Comparison of ENCODE assay signal across 8 cellular contexts in genomic region chr4:40515398-40516293, GRCh38.
DNase-seq lines count a peak whose midpoint lies in the region; ATAC-seq, FAIRE-seq and TF ChIP-seq lines count a peak whose summit lies in the region.

No MANE protein-coding gene starts in this region.

- intact Hi-C loops in GM12878 (cut with micrococcal nuclease; ENCODE audit: unreplicated experiment) (loop anchor here (5.0 kb wide), 1 partner anchor 62 kb away; no protein-coding TSS in a partner anchor), vagina (cut with DNase I) (no loop called here)

- no peak overlapping the region for H2AFZ ChIP-seq in GM12878 (ENCODE audit: control insufficient read depth, low read depth, low read length)
- no peak overlapping the region for H2AFZ ChIP-seq in neural progenitor cell (replicated peaks)

- H3K36me3 ChIP-seq in GM12878 (ENCODE audit: control insufficient read depth in 2 of 2, insufficient read depth in 2 of 2, low read length in 1 of 2) (peaks cover 1 to 4% of the 10 kb centered on the region in 2 experiments; a peak in 3 of 4 replicates), neural progenitor cell (no peaks in the 10 kb centered on the region), vagina (no peaks in the 10 kb centered on the region)

- POLR2A ChIA-PET in GM12878 (lab: Charles Lee) = interaction anchor here (0.6 to 3.2 kb wide), 12 partner anchors 9 to 170 kb away, joined by 3 to 17 read pairs (median 4); partner anchors contain the start of gene RBM47

- WGBS in GM12878 (ENCODE audit: insufficient coverage, insufficient replicate concordance, low lambda C conversion rate, missing lambda C conversion rate) = 23% methylated on average over 10 of the region's 15 CpGs

- RAD21 ChIA-PET in GM12878 (lab: Charles Lee; ENCODE audit: unreplicated experiment) = interaction anchor here (0.7 to 2.4 kb wide), 18 partner anchors 13 to 203 kb away, joined by 3 to 16 read pairs (median 3); no protein-coding TSS in a partner anchor

- H4K20me1 ChIP-seq in GM12878 (ENCODE audit: control insufficient read depth, insufficient read depth) = no peaks in the 10 kb centered on the region
- no peaks in the 10 kb centered on the region for H4K20me1 ChIP-seq in neural progenitor cell (ENCODE audit: low read depth)

- peak overlapping the region; percentile 47; the same call in 1 of the 2 replicates for H3K4me3 ChIP-seq in GM12878
- H3K4me3 ChIP-seq in neural progenitor cell = no peak overlapping the region
- peak overlapping the region in 1 of 2 donors; percentile 2 for H3K4me3 ChIP-seq in vagina

- no peaks in the 10 kb centered on the region for H3K9me3 ChIP-seq in GM12878 (replicated peaks; ENCODE audit: control insufficient read depth, insufficient read depth, low read length)
- H3K9me3 ChIP-seq in neural progenitor cell (ENCODE audit: low read depth) = no peaks in the 10 kb centered on the region
- H3K9me3 ChIP-seq in vagina = no peaks in the 10 kb centered on the region

- TF ChIP-seq POLR2A in GM12878 (IDR thresholded peaks at IDR 0.05; ENCODE audit: low read depth, low read length) (no peak), vagina (IDR thresholded peaks at IDR 0.05) (no peak)

- no peaks in the 10 kb centered on the region for H3K27me3 ChIP-seq in GM12878 (replicated peaks in 1 of 2; ENCODE audit: control insufficient read depth in 2 of 2, insufficient read depth in 2 of 2, low read length in 1 of 2)
- H3K27me3 ChIP-seq in neural progenitor cell = no peaks in the 10 kb centered on the region
- no peaks in the 10 kb centered on the region for H3K27me3 ChIP-seq in vagina

- H3K4me1 Mint-ChIP-seq in neural progenitor cell (peaks cover 11% of the 10 kb centered on the region), glutamatergic neuron (ENCODE audit: low read depth, unreplicated experiment) (peaks cover 2% of the 10 kb centered on the region)

- CTCF ChIA-PET in GM12878 (lab: Yijun Ruan, JAX) = interaction anchor here (1.2 to 2.2 kb wide), 5 partner anchors 9 to 204 kb away, joined by 3 to 12 read pairs (median 4); no protein-coding TSS in a partner anchor

- DNase-seq in HPDE6-E6E7 (ENCODE audit: extremely low spot score) (peak; percentile 21), GM12878 (ENCODE audit: low read depth, low spot score) (peak; percentile 95), neural progenitor cell (ENCODE audit: low spot score) (peak; percentile 11), vagina (ENCODE audit: extremely low spot score in 2 of 2) (no peak), glutamatergic neuron (no peak), SIG-M5 (lab: John Stamatoyannopoulos, UW) (no peak)

- peak; percentile 92 for FAIRE-seq in GM12878 (lab: Jason Lieb, UNC)

- TF ChIP-seq RAD21 in GM12878 (IDR thresholded peaks at IDR 0.05; ENCODE audit: insufficient read depth, low read depth, low read length) = no peak

- TF ChIP-seq EP300 in GM12878 (IDR thresholded peaks at IDR 0.05; ENCODE audit: borderline replicate concordance in 1 of 2, control insufficient read depth in 1 of 2, low read depth in 2 of 2, low read length in 2 of 2) = peak in 1 of 2 experiments; percentile 55; a peak in 1 of 4 replicates

- H3K9ac ChIP-seq in GM12878 (ENCODE audit: control insufficient read depth, insufficient read depth, low read length) = peak overlapping the region; percentile 24; the same call in 1 of the 2 replicates
- no peak overlapping the region for H3K9ac ChIP-seq in neural progenitor cell

- TF ChIP-seq CTCF in GM12878 (IDR thresholded peaks at IDR 0.05 in 2 of 3, conservative IDR thresholded peaks at IDR 0.05 in 1 of 3; ENCODE audit: control insufficient read depth in 2 of 3, extremely low read depth in 1 of 3, insufficient read depth in 1 of 3, low read depth in 3 of 3, low read length in 3 of 3) (no peak), neural progenitor cell (IDR thresholded peaks at IDR 0.05) (no peak), vagina (IDR thresholded peaks at IDR 0.05) (no peak), glutamatergic neuron (IDR thresholded peaks at IDR 0.05; ENCODE audit: partially characterized antibody, unreplicated experiment) (no peak)

- H3K27ac Mint-ChIP-seq in neural progenitor cell = no peak overlapping the region
- H3K27ac Mint-ChIP-seq in glutamatergic neuron (ENCODE audit: unreplicated experiment) = no peak overlapping the region

- H3K4me3 Mint-ChIP-seq in neural progenitor cell (no peak overlapping the region), glutamatergic neuron (ENCODE audit: unreplicated experiment) (no peak overlapping the region)

- H3F3A ChIP-seq in neural progenitor cell (ENCODE audit: low read depth) = no peaks in the 10 kb centered on the region

- peak; percentile 90 for ATAC-seq in GM18502 (IDR thresholded peaks at IDR 0.05; ENCODE audit: poor library complexity, unreplicated experiment)
- ATAC-seq in GM21528 (IDR thresholded peaks at IDR 0.05; ENCODE audit: low FRiP score, unreplicated experiment) = peak; percentile 84
- peak; percentile 87 for ATAC-seq in GM12878

- H3K27ac ChIP-seq in GM12878 (ENCODE audit: control insufficient read depth, insufficient read depth) = peak overlapping the region; percentile 88
- H3K27ac ChIP-seq in neural progenitor cell = no peak overlapping the region
- no peak overlapping the region for H3K27ac ChIP-seq in vagina

- no peaks in the 10 kb centered on the region for H3K36me3 Mint-ChIP-seq in neural progenitor cell
- H3K36me3 Mint-ChIP-seq in glutamatergic neuron (ENCODE audit: unreplicated experiment) = no peaks in the 10 kb centered on the region

- H3K4me2 ChIP-seq in GM12878 (ENCODE audit: control insufficient read depth, insufficient read depth) = peak overlapping the region; percentile 86
- no peak overlapping the region for H3K4me2 ChIP-seq in neural progenitor cell

- H3K9me3 Mint-ChIP-seq in neural progenitor cell = no peaks in the 10 kb centered on the region
- H3K9me3 Mint-ChIP-seq in glutamatergic neuron (ENCODE audit: unreplicated experiment) = no peaks in the 10 kb centered on the region

- no peaks in the 10 kb centered on the region for H3K27me3 Mint-ChIP-seq in neural progenitor cell (ENCODE audit: insufficient read depth, low read depth)
- peaks cover 1% of the 10 kb centered on the region for H3K27me3 Mint-ChIP-seq in glutamatergic neuron (ENCODE audit: unreplicated experiment)

- no TSS peak for BruUV-seq in GM12878 (replicated peaks; lab: Mats Ljungman, UMichigan)

- in situ Hi-C loops in GM12878 (cut with MboI) = no loop called here

- peaks cover 42% of the 10 kb centered on the region for H3K79me2 ChIP-seq in GM12878 (ENCODE audit: control insufficient read depth, insufficient read depth, low read length)
- no peaks in the 10 kb centered on the region for H3K79me2 ChIP-seq in neural progenitor cell (ENCODE audit: low read depth)

- peaks cover 35% of the 10 kb centered on the region for H3K4me1 ChIP-seq in GM12878 (ENCODE audit: control insufficient read depth, insufficient read depth, low read length)
- H3K4me1 ChIP-seq in neural progenitor cell = peaks cover 7% of the 10 kb centered on the region
- H3K4me1 ChIP-seq in vagina = peaks cover 25% of the 10 kb centered on the region

- SMC1A ChIA-PET in GM12878 (lab: Charles Lee; ENCODE audit: uncharacterized antibody, unreplicated experiment) = interaction anchor here (0.7 to 3.3 kb wide), 31 partner anchors 9 to 210 kb away, joined by 3 to 31 read pairs (median 4); no protein-coding TSS in a partner anchor

TF ChIP-seq in GM12878, 131 proteins besides CTCF, POLR2A, EP300 and RAD21 (continues in another document):
- TF ChIP-seq ZBED1 (IDR thresholded peaks at IDR 0.05; ENCODE audit: borderline replicate concordance) (peak; percentile 56; the same call in 1 of the 2 replicates), ZSCAN29 (IDR thresholded peaks at IDR 0.05) (no peak), BACH1 (IDR thresholded peaks at IDR 0.05; ENCODE audit: borderline replicate concordance) (no peak), MYC (IDR thresholded peaks at IDR 0.05; ENCODE audit: insufficient read depth, insufficient read length, insufficient replicate concordance, low read length, severe bottlenecking) (no peak), PAX5 (IDR thresholded peaks at IDR 0.05; ENCODE audit: borderline replicate concordance, low read depth, low read length) (peak; percentile 59; the same call in 1 of the 2 replicates), FOXK2 (IDR thresholded peaks at IDR 0.05) (no peak), BHLHE40 (IDR thresholded peaks at IDR 0.05; ENCODE audit: borderline replicate concordance in 1 of 2, low read depth in 2 of 2, low read length in 1 of 2) (peak; percentile 15 to 39; a peak in 2 of 4 replicates), ZNF687 (IDR thresholded peaks at IDR 0.05) (no peak), GABPA (IDR thresholded peaks at IDR 0.05; ENCODE audit: low read depth) (no peak), JUNB (IDR thresholded peaks at IDR 0.05) (no peak; the same call in 1 of the 2 replicates), SMARCA5 (IDR thresholded peaks at IDR 0.05) (peak; percentile 100)

Comparison
In these comparisons a context has a peak if more than half of its experiments do, and no peak if none do; other contexts are left out.
1. DNase-seq: peak in HPDE6-E6E7 (single experiment), GM12878 (single experiment) and neural progenitor cell (single experiment); none in vagina (0 of 2), glutamatergic neuron (single experiment) and SIG-M5 (single experiment).
2. Peak in every context shown above with its lines, with median percentiles within 50 percentile points of each other: ATAC-seq.